In the genomic region with DNA sequence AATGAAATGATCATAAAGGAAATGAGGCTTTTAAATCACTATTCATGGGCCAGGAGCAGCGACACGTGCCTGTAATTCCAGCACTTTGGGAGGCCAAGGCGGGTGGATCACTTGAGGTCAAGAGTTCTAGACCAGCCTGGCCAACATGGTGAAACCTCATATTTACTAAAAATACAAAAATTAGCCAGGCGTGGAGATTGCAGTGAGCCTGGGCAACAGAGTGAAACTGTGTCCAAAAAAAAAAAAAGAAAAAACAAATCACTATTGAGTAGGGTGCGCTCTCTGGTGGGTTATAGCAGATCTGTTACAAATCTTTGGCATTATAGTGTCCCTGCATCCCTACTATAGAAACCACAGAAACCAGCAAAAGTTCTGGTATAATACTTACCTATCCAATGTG, we compare ENCODE assay signal across 27 cellular contexts.
"Had no signal": no experiment of that assay in that cellular context is flagged by ENCODE, and none has a peak within 500 bp of the region (broad histone marks: within the 10 kb centered on the region; RNA-seq: fewer than 3 reads in every experiment).

No MANE protein-coding gene starts in this region.

- H3K4me1 ChIP-seq: body of pancreas, breast epithelium had no signal

- H3K4me3 ChIP-seq: adrenal gland, body of pancreas, breast epithelium, MG63, PC-9 had no signal

- DNase-seq: activated CD4-positive, alpha-beta memory T cell treated with anti-CD3 and anti-CD28 coated beads for 36 hours; activated CD4-positive, alpha-beta T cell treated with anti-CD3 and anti-CD28 coated beads for 4 hours; activated CD4-positive, alpha-beta T cell treated with anti-CD3 and anti-CD28 coated beads, Interleukin-2, amount 50 U/mL, for 1 hour; activated CD8-positive, alpha-beta memory T cell treated with anti-CD3 and anti-CD28 coated beads, Interleukin-2, amount 50 U/mL, for 4 hours; activated gamma-delta T cell treated with Interleukin-2 at 50 U/mL for 16 hours; activated naive CD4-positive, alpha-beta T cell treated with anti-CD3 and anti-CD28 coated beads for 36 hours; activated T-cell treated with anti-CD3 and anti-CD28 coated beads for 4 hours; activated T-cell treated with anti-CD3 and anti-CD28 coated beads, Interleukin-2, amount 50 U/mL, for 4 hours; adrenal gland; body of pancreas; Karpas-422; KBM-7; MG63; NCI-H1048; NCI-H1105 treated with DMSO at 0.1 percent for 48 hours; NCI-H1436; NCI-H1694; NCI-H2029; NCI-H345; NCI-H524 treated with DMSO at 0.1 percent for 48 hours; NK-92 treated with Interleukin-12 subunit alpha and Interleukin-12 subunit beta, amount 100 ng/mL, for 24 hours; PC-9; T1000 had no signal

- H3K36me3 ChIP-seq: adrenal gland, breast epithelium, MG63 had no signal

- ATAC-seq: activated naive CD4-positive, alpha-beta T cell treated with anti-CD3 and anti-CD28 coated beads, Interleukin-2, amount 50 U/mL, for 72 hours; activated T-cell treated with anti-CD3 and anti-CD28 coated beads, Interleukin-2, amount 50 U/mL, for 4 hours; body of pancreas; Right ventricle myocardium inferior had no signal

- H3K27me3 ChIP-seq: adrenal gland, body of pancreas, breast epithelium, MG63 had no signal

- H3K27ac ChIP-seq: adrenal gland, body of pancreas, breast epithelium, PC-9, RWPE1 had no signal
